13 cellular contexts compared by ENCODE assay signal in the genomic region with DNA sequence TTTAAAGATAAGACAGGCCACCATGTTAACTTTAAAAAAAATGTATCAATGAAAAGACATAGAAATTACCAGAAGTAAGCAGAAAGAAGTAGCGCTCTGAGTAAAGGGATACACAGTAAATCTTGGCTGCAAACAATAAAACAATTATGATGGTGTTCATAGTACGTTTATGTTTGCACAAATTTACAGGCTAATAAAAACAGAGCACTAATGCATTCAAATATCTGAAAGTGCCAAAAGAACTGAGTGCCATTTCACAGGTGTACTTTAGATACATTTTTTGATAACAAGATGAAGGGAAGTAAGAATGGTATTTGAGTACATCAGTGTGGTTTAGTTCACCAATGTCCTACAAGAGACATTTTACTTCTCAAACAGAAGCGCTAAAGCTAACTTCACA. TPM values are rescaled to one million over a fixed set of nuclear protein-coding genes. Genes with fewer than 3 reads are reported as not detected.
A peak's percentile ranks its signal among the peaks of the same experiment; 100 is the strongest.
DNase-seq lines count a peak whose midpoint lies in the region; ATAC-seq and TF ChIP-seq lines count a peak whose summit lies in the region.
"Had no signal": no experiment of that assay in that cellular context is flagged by ENCODE, and none has a peak within 500 bp of the region (broad histone marks: within the 10 kb centered on the region; RNA-seq: fewer than 3 reads in every experiment).

No MANE protein-coding gene starts in this region.

- peaks cover 17 to 54% (median 44%) of the 10 kb centered on the region in 4 donors for H3K4me1 ChIP-seq in transverse colon
- H3K4me1 ChIP-seq in CD8-positive, alpha-beta T cell (ENCODE audit: insufficient read depth, low read length): no peaks in the 10 kb centered on the region
- H3K4me1 ChIP-seq: BLaER1 had no signal

- H3K4me3 Mint-ChIP-seq in nephron: no peak overlapping the region
- no peak overlapping the region for H3K4me3 Mint-ChIP-seq in CD8-positive, alpha-beta T cell
- H3K4me3 Mint-ChIP-seq in activated T-helper 17 cell treated with anti-CD3 and anti-CD28 coated beads, Interleukin-2, amount 50 U/mL, for 72 hours: no peak overlapping the region
- H3K4me3 Mint-ChIP-seq: GM23338 had no signal

- POLR2A ChIA-PET in CD8-positive, alpha-beta T cell (lab: Charles Lee): no interaction called here

- 45 to 60% methylated on average over 3 of the region's 3 CpGs for WGBS in transverse colon (ENCODE audit: low coverage in 1 of 2), 2 donors

- CTCF ChIA-PET in CD8-positive, alpha-beta T cell (lab: Charles Lee): no interaction called here

- H3K27ac ChIP-seq in VCaP: peak overlapping the region; percentile 25; the same call in 1 of the 2 replicates
- peak overlapping the region in 3 of 4 donors; percentile 1 to 64 (median 58) for H3K27ac ChIP-seq in transverse colon
- no peak overlapping the region for H3K27ac ChIP-seq in CD8-positive, alpha-beta T cell (ENCODE audit: low read depth, low read length)
- H3K27ac ChIP-seq: BLaER1 had no signal

- in situ Hi-C loops in transverse colon (cut with MboI; ENCODE audit: low pct_ligation_motif_present in 1 of 4, low pct_unique_long_range_greater_than_20kb in 1 of 4, low sequenced_read_pairs in 3 of 4): no loop called here

- H3K27me3 ChIP-seq in transverse colon: no peaks in the 10 kb centered on the region
- no peaks in the 10 kb centered on the region for H3K27me3 ChIP-seq in CD8-positive, alpha-beta T cell (ENCODE audit: insufficient read depth, low read length)
- H3K27me3 ChIP-seq: BLaER1 had no signal

- no peaks in the 10 kb centered on the region for H3K9me3 Mint-ChIP-seq in nephron
- no peaks in the 10 kb centered on the region for H3K9me3 Mint-ChIP-seq in CD8-positive, alpha-beta T cell
- no peaks in the 10 kb centered on the region for H3K9me3 Mint-ChIP-seq in activated T-helper 17 cell treated with anti-CD3 and anti-CD28 coated beads, Interleukin-2, amount 50 U/mL, for 72 hours
- H3K9me3 Mint-ChIP-seq: GM23338 had no signal

- H3K27ac Mint-ChIP-seq in nephron: peak overlapping the region in 2 of 3 experiments; percentile 9 to 36
- H3K27ac Mint-ChIP-seq in CD8-positive, alpha-beta T cell: no peak overlapping the region
- H3K27ac Mint-ChIP-seq in activated T-helper 17 cell treated with anti-CD3 and anti-CD28 coated beads, Interleukin-2, amount 50 U/mL, for 72 hours: no peak overlapping the region
- H3K27ac Mint-ChIP-seq: GM23338 had no signal

- no peak for TF ChIP-seq EP300 in transverse colon (IDR thresholded peaks at IDR 0.05; ENCODE audit: low read depth)

- TF ChIP-seq POLR2A in transverse colon (IDR thresholded peaks at IDR 0.05): no peak

- no peaks in the 10 kb centered on the region for H3K9me3 ChIP-seq in transverse colon
- no peaks in the 10 kb centered on the region for H3K9me3 ChIP-seq in CD8-positive, alpha-beta T cell (ENCODE audit: low read length)
- H3K9me3 ChIP-seq: BLaER1 had no signal

- no peaks in the 10 kb centered on the region for H3K36me3 Mint-ChIP-seq in nephron (ENCODE audit: low read depth)
- no peaks in the 10 kb centered on the region for H3K36me3 Mint-ChIP-seq in CD8-positive, alpha-beta T cell
- H3K36me3 Mint-ChIP-seq in activated T-helper 17 cell treated with anti-CD3 and anti-CD28 coated beads, Interleukin-2, amount 50 U/mL, for 72 hours (ENCODE audit: low read depth): no peaks in the 10 kb centered on the region

- TF ChIP-seq CTCF in LNCaP clone FGC (IDR thresholded peaks at IDR 0.05; ENCODE audit: control insufficient read depth, extremely low read depth, insufficient read depth): no peak
- no peak for TF ChIP-seq CTCF in VCaP (conservative IDR thresholded peaks at IDR 0.05)
- no peak for TF ChIP-seq CTCF in nephron (IDR thresholded peaks at IDR 0.05; ENCODE audit: unreplicated experiment in 3 of 3)
- no peak for TF ChIP-seq CTCF in transverse colon (IDR thresholded peaks at IDR 0.05)
- TF ChIP-seq CTCF in CD8-positive, alpha-beta T cell (IDR thresholded peaks at IDR 0.05): no peak

- H3K4me1 Mint-ChIP-seq in nephron: peaks cover 25% of the 10 kb centered on the region
- H3K4me1 Mint-ChIP-seq in CD8-positive, alpha-beta T cell (ENCODE audit: low read depth): no peaks in the 10 kb centered on the region
- no peaks in the 10 kb centered on the region for H3K4me1 Mint-ChIP-seq in activated T-helper 17 cell treated with anti-CD3 and anti-CD28 coated beads, Interleukin-2, amount 50 U/mL, for 72 hours
- H3K4me1 Mint-ChIP-seq: GM23338 had no signal

- DNase-seq in LNCaP clone FGC (ENCODE audit: low read depth) (peak; percentile 94), transverse colon (no peak), cerebellum (ENCODE audit: low spot score) (no peak)
- no peak for DNase-seq in CD8-positive, alpha-beta T cell
- DNase-seq: AML-193, DMS53, H7 had no signal

- intact Hi-C loops in transverse colon (cut with DNase I; ENCODE audit: low total_unique reads): no loop called here
- intact Hi-C loops in CD8-positive, alpha-beta T cell (cut with DNase I, micrococcal nuclease): no loop called here

- no peaks in the 10 kb centered on the region for H3K27me3 Mint-ChIP-seq in nephron (ENCODE audit: low read depth)
- H3K27me3 Mint-ChIP-seq in CD8-positive, alpha-beta T cell (ENCODE audit: low read depth): no peaks in the 10 kb centered on the region
- H3K27me3 Mint-ChIP-seq in activated T-helper 17 cell treated with anti-CD3 and anti-CD28 coated beads, Interleukin-2, amount 50 U/mL, for 72 hours: peaks cover 4% of the 10 kb centered on the region

- H3K4me3 ChIP-seq in LNCaP clone FGC (ENCODE audit: low read depth, low read length): no peak overlapping the region
- H3K4me3 ChIP-seq in transverse colon: no peak overlapping the region
- H3K4me3 ChIP-seq in CD8-positive, alpha-beta T cell (ENCODE audit: low read depth, low read length): no peak overlapping the region
- H3K4me3 ChIP-seq: BLaER1, GM23338 had no signal

- ATAC-seq in CD8-positive, alpha-beta T cell: no peak
- no peak for ATAC-seq in activated T-helper 17 cell treated with anti-CD3 and anti-CD28 coated beads, Interleukin-2, amount 50 U/mL, for 72 hours (replicated peaks)
- ATAC-seq: GM23338 had no signal

- no peaks in the 10 kb centered on the region for H3K36me3 ChIP-seq in transverse colon
- no peaks in the 10 kb centered on the region for H3K36me3 ChIP-seq in CD8-positive, alpha-beta T cell (ENCODE audit: insufficient read depth, low read length)
- H3K36me3 ChIP-seq: BLaER1 had no signal

RNA-seq across cellular contexts. Expression of a gene that starts 32.9 kb away (rescaled TPM):
- total RNA-seq in transverse colon (100 to 1,000 TPM in 3 of 4 donors, 10 to 100 TPM in 1; 76.3 to 566 (median 288) TPM), cerebellum (2.5 TPM)
- total RNA-seq in CD8-positive, alpha-beta T cell: not detected
- total RNA-seq in activated T-helper 17 cell treated with anti-CD3 and anti-CD28 coated beads, Interleukin-2, amount 50 U/mL, for 72 hours: not detected
- total RNA-seq: Daoy had no signal

Comparison
In these comparisons a context has a peak if more than half of its experiments do, and no peak if none do; other contexts are left out.
1. H3K27ac Mint-ChIP-seq: peak in nephron (2 of 3); none in CD8-positive, alpha-beta T cell (single experiment) and activated T-helper 17 cell treated with anti-CD3 and anti-CD28 coated beads, Interleukin-2, amount 50 U/mL, for 72 hours (single experiment).
2. RNA of a gene that starts 32.9 kb away (total RNA-seq): 76.3 to 566 TPM in transverse colon; 2.5 TPM in cerebellum (single experiment), not detected in CD8-positive, alpha-beta T cell and not detected in activated T-helper 17 cell treated with anti-CD3 and anti-CD28 coated beads, Interleukin-2, amount 50 U/mL, for 72 hours; every median in the first group is over 10 times any median in the second.